In the genomic region with DNA sequence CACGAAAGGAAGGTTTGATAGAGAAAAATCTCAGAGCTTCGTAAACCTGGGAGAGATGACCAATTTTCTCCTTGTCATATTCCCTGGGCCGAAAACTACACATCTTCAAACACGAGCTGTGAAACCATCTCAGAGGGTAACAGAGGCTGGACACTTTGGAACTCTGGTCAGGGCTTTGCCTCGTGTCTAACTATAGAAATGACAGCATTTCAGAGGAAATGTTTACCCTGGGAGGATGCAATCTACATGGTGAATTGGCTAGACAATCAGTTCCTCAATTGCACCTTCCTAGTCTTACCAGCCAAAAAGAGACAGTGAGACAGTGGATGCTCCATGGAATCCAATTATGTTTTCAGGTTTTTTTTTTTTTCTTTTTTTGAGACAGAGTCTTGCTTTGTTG, we compare ENCODE assay signal across 3 cellular contexts.
"Had no signal": no experiment of that assay in that cellular context is flagged by ENCODE, and none has a peak within 500 bp of the region (broad histone marks: within the 10 kb centered on the region; RNA-seq: fewer than 3 reads in every experiment).

No MANE protein-coding gene starts in this region.

- H3K4me3 ChIP-seq: GM12878 had no signal

- ATAC-seq: GM12878 had no signal

- DNase-seq: GDM1, GF-D8 had no signal
